15 cellular contexts compared by ENCODE assay signal in the genomic region with DNA sequence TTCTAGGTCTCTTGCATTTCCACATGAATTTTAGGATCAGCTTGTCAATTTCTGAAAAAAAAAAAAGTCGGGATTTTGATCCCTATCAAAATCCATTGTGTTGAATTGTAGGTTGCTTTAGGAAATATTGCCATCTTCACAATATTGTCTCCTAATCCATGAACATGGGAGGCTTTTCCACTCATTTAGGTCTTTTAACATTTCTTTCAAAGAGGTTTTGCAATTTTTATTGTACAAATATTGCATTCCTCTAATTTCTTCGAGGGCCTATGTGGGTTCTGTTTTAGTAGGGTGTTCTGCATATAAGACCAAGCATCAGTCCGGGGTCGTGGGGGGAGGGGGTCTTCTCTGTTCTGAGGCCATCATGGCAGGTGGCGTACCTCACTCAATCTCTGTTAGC. TPM values are rescaled to one million over a fixed set of nuclear protein-coding genes. Genes with fewer than 3 reads are reported as not detected.
DNase-seq lines count a peak whose midpoint lies in the region; ATAC-seq, FAIRE-seq and TF ChIP-seq lines count a peak whose summit lies in the region.
"Had no signal": no experiment of that assay in that cellular context is flagged by ENCODE, and none has a peak within 500 bp of the region (broad histone marks: within the 10 kb centered on the region; RNA-seq: fewer than 3 reads in every experiment).

No MANE protein-coding gene starts in this region.

- no peak overlapping the region for H2BK20ac ChIP-seq in H1 (ENCODE audit: low read length)

- H3K36me3 ChIP-seq in KMS-11 (ENCODE audit: insufficient read depth) (no peaks in the 10 kb centered on the region), H1 (ENCODE audit: control insufficient read depth in 2 of 4, insufficient read depth in 4 of 4, low read length in 3 of 4) (no peaks in the 10 kb centered on the region)

- CTCF ChIA-PET in H1 (lab: Charles Lee; ENCODE audit: partially characterized antibody): no interaction called here

- peaks cover 13% of the 10 kb centered on the region; the same call in 1 of the 2 replicates for H3K23me2 ChIP-seq in H1 (ENCODE audit: low read depth, low read length)

- H2AFZ ChIP-seq in KMS-11 (ENCODE audit: low read depth) (peak overlapping the region; percentile 74; the same call in 1 of the 2 replicates), H1 (ENCODE audit: low read length) (no peak overlapping the region)

- no peak overlapping the region for H2BK12ac ChIP-seq in H1 (ENCODE audit: low read depth, low read length)

- H4K8ac ChIP-seq in H1 (ENCODE audit: extremely low read depth, insufficient read depth, low read length): no peak overlapping the region

- no peak overlapping the region for H2BK120ac ChIP-seq in H1 (replicated peaks; ENCODE audit: low read depth, low read length)

- no peak overlapping the region; the same call in 1 of the 2 replicates for H3K9ac ChIP-seq in KMS-11
- H3K9ac ChIP-seq in H1 (replicated peaks in 1 of 4; ENCODE audit: extremely low read depth in 1 of 4, low read depth in 3 of 4, low read length in 3 of 4): no peak overlapping the region

- no peak overlapping the region for H2AK5ac ChIP-seq in H1 (ENCODE audit: low read depth, low read length)

- intact Hi-C loops in head of caudate nucleus (cut with DNase I): no loop called here

- H3K4me1 ChIP-seq in KMS-11 (ENCODE audit: low read depth, poor library complexity, severe bottlenecking): peaks cover 7% of the 10 kb centered on the region
- H3K4me1 ChIP-seq in H1 (replicated peaks in 1 of 4; ENCODE audit: control insufficient read depth in 3 of 4, insufficient read depth in 4 of 4, low read length in 3 of 4): peaks cover 0 to 7% (median 5%) of the 10 kb centered on the region in 4 experiments; a peak in 3 of 7 replicates

- TF ChIP-seq CTCF in 22Rv1 (IDR thresholded peaks at IDR 0.05) (no peak), KMS-11 (conservative IDR thresholded peaks at IDR 0.05; ENCODE audit: low read depth, low read length) (no peak), H1 (IDR thresholded peaks at IDR 0.05; ENCODE audit: control extremely low read depth in 1 of 3, insufficient read depth in 1 of 3, low read depth in 1 of 3, low read length in 3 of 3) (no peak), nephron progenitor cell (IDR thresholded peaks at IDR 0.05) (no peak)

- no peak overlapping the region for H3K56ac ChIP-seq in H1 (replicated peaks; ENCODE audit: insufficient read length, low read depth, low read length)

- H3K4me2 ChIP-seq in KMS-11 (peak overlapping the region; percentile 74), H1 (ENCODE audit: insufficient read depth in 1 of 2, low read depth in 2 of 2, low read length in 2 of 2) (peak overlapping the region; percentile 82 to 86; a peak in 2 of 4 replicates)

- H3K79me1 ChIP-seq in H1 (ENCODE audit: low read depth, low read length): no peaks in the 10 kb centered on the region

- no peak overlapping the region for H3K23ac ChIP-seq in H1 (ENCODE audit: insufficient read length)

- no peak overlapping the region for H2BK15ac ChIP-seq in H1 (ENCODE audit: low read length)

- H3K79me2 ChIP-seq in KMS-11 (ENCODE audit: insufficient read depth, low read depth) (no peaks in the 10 kb centered on the region), H1 (ENCODE audit: control insufficient read depth in 1 of 2, insufficient read depth in 2 of 2, low read length in 2 of 2) (no peaks in the 10 kb centered on the region)

- TF ChIP-seq EP300 in H1 (IDR thresholded peaks at IDR 0.05; ENCODE audit: borderline replicate concordance in 1 of 2, low read depth in 2 of 2, low read length in 2 of 2): no peak

- peaks cover 88% of the 10 kb centered on the region for H3K27me3 Mint-ChIP-seq in nephron progenitor cell (ENCODE audit: low read depth, poor library complexity)

- no peak overlapping the region for H3K27ac Mint-ChIP-seq in nephron progenitor cell
- H3K27ac Mint-ChIP-seq: activated T-helper 1 cell treated with anti-CD3 and anti-CD28 coated beads, Interleukin-12 subunit alpha, Interleukin-12 subunit beta, Interleukin-2, Interleukin-4 antibody, amounts not matched to agents 30 ng/mL and 10 ng/mL and 1 ng/mL, durations not matched to agents 14 hours and 24 hours and 36 hours; HFFc6 had no signal

- POLR2A ChIA-PET in H1 (lab: Charles Lee; ENCODE audit: partially characterized antibody): interaction anchor here (1.5 kb wide), 1 partner anchor 12 kb away, joined by 3 read pairs; no protein-coding TSS in a partner anchor

- no peak overlapping the region for H3K4ac ChIP-seq in H1 (replicated peaks; ENCODE audit: insufficient read length, low read depth, low read length)

- DNase-seq in H1 (ENCODE audit: low read depth in 1 of 2, low spot score in 2 of 2) (no peak), nephron progenitor cell (no peak), NAMALWA (ENCODE audit: low spot score) (no peak), inferior parietal cortex (ENCODE audit: extremely low spot score) (no peak), head of caudate nucleus (no peak)
- DNase-seq: NCI-H1436 treated with DMSO at 0.1 percent for 48 hours, NCI-H526 treated with DMSO at 0.1 percent for 48 hours had no signal

- H3K4me3 Mint-ChIP-seq in nephron progenitor cell: peak overlapping the region; percentile 75

- H3K27me3 ChIP-seq in KMS-11 (ENCODE audit: insufficient read depth, low read depth): no peaks in the 10 kb centered on the region
- H3K27me3 ChIP-seq in H1 (replicated peaks in 1 of 4; ENCODE audit: control insufficient read depth in 3 of 4, extremely low read depth in 1 of 4, insufficient read depth in 3 of 4, low read length in 3 of 4): peaks cover 11 to 35% (median 29%) of the 10 kb centered on the region in 4 experiments

- no peak for TF ChIP-seq POLR2A in H1 (IDR thresholded peaks at IDR 0.05; ENCODE audit: control extremely low read depth in 1 of 2, low read depth in 2 of 2, low read length in 2 of 2)

- H3K18ac ChIP-seq in H1 (ENCODE audit: extremely low read depth, low read length): no peak overlapping the region

- H3K9me3 Mint-ChIP-seq in nephron progenitor cell: peaks cover 6% of the 10 kb centered on the region
- H3K9me3 Mint-ChIP-seq: activated T-helper 1 cell treated with anti-CD3 and anti-CD28 coated beads, Interleukin-12 subunit alpha, Interleukin-12 subunit beta, Interleukin-2, Interleukin-4 antibody, amounts not matched to agents 30 ng/mL and 10 ng/mL and 1 ng/mL, durations not matched to agents 14 hours and 24 hours and 36 hours; HFFc6 had no signal

- H3K4me3 ChIP-seq in KMS-11 (IDR thresholded peaks at IDR 0.05; ENCODE audit: insufficient read depth, low read depth, low read length) (no peak overlapping the region), H1 (ENCODE audit: extremely low read depth in 1 of 4, insufficient read depth in 2 of 4, low read depth in 3 of 4, low read length in 4 of 4) (peak overlapping the region in 1 of 4 experiments; percentile 68; a peak in 1 of 8 replicates)

- no peak overlapping the region for H2BK5ac ChIP-seq in H1 (ENCODE audit: low read depth, low read length)

- H4K20me1 ChIP-seq in KMS-11 (ENCODE audit: insufficient read depth) (no peaks in the 10 kb centered on the region), H1 (replicated peaks in 1 of 2; ENCODE audit: control insufficient read depth in 1 of 2, insufficient read depth in 2 of 2, low read length in 2 of 2) (peaks cover 0 to 2% of the 10 kb centered on the region in 2 experiments)

- H4K5ac ChIP-seq in H1 (ENCODE audit: insufficient read length, low read depth, low read length): no peak overlapping the region

- H3K36me3 Mint-ChIP-seq in nephron progenitor cell (ENCODE audit: low read depth): no peaks in the 10 kb centered on the region

- H3K27ac ChIP-seq in 22Rv1 (peak overlapping the region; percentile 52), KMS-11 (no peak overlapping the region), H1 (ENCODE audit: low read depth, low read length) (no peak overlapping the region)

- H3K9me3 ChIP-seq in H1 (ENCODE audit: insufficient read depth in 2 of 2, low read depth in 1 of 2, low read length in 1 of 2): no peaks in the 10 kb centered on the region

- no peak for FAIRE-seq in H1 (lab: Jason Lieb, UNC)
- FAIRE-seq: GM12892, HepG2, small intestine had no signal

- peaks cover 4% of the 10 kb centered on the region for H3K4me1 Mint-ChIP-seq in nephron progenitor cell

- H3K14ac ChIP-seq in H1 (ENCODE audit: insufficient read length): no peak overlapping the region

- ATAC-seq in HG02759 (IDR thresholded peaks at IDR 0.05; ENCODE audit: unreplicated experiment): no peak

- H4K91ac ChIP-seq in H1 (replicated peaks; ENCODE audit: insufficient read length, low read length): no peak overlapping the region

- no peak for TF ChIP-seq RAD21 in H1 (IDR thresholded peaks at IDR 0.05 in 1 of 2, conservative IDR thresholded peaks at IDR 0.05 in 1 of 2; ENCODE audit: low read depth in 2 of 2, low read length in 2 of 2)

- WGBS in H1 (ENCODE audit: extremely low coverage in 1 of 2, insufficient coverage in 1 of 2, insufficient read length in 1 of 2, insufficient replicate concordance in 2 of 2, low coverage in 1 of 2, low lambda C conversion rate in 2 of 2, missing lambda C conversion rate in 1 of 2), 2 experiments: 70% methylated on average over 5 of the region's 5 CpGs; no CpG with 5 or more reads in 1 of the 2 experiments

TF ChIP-seq in H1, 55 proteins besides CTCF, POLR2A, EP300 and RAD21 (continues in another document):
- no peak for TF ChIP-seq RXRA (IDR thresholded peaks at IDR 0.05; ENCODE audit: insufficient read depth, low read depth, low read length)

RNA-seq across cellular contexts. Expression of a gene that starts 0.7 kb away (rescaled TPM):
- 3.3 and 5.0 TPM in 2 replicates for total RNA-seq in H1 (2021; fragmentation: NEBNext Ultra II Directional; extraction: Animal tissue kit (Norgen Biotek cat#: 25700))
- polyA plus RNA-seq in H1 (2011; rRNA removed): 0.58 and 0.76 TPM in 2 replicates
- 0.69 TPM for polyA plus RNA-seq in H1 (2011; cell fraction: cytosol; rRNA removed)
- polyA plus RNA-seq in H1 (2011; cell fraction: nucleus; rRNA removed): 3.6 TPM
- polyA plus RNA-seq in H1 (2012, experiment 1 of 2): 0.71 to 1.3 TPM (median 1.1 TPM) in 4 replicates
- polyA plus RNA-seq in H1 (2012, experiment 2 of 2): 0.21 TPM
- polyA plus RNA-seq in H1 (2013, experiment 1 of 2): 1.7 TPM
- polyA plus RNA-seq in H1 (2013, experiment 2 of 2): 1.6 TPM
- 1.0 and 2.9 TPM in 2 replicates for polyA minus RNA-seq in H1 (2011; rRNA and poly(A)+ RNA removed)
- polyA minus RNA-seq in H1 (2011; cell fraction: cytosol; rRNA and poly(A)+ RNA removed): 1.3 TPM
- 2.5 TPM for polyA minus RNA-seq in H1 (2011; cell fraction: nucleus; rRNA and poly(A)+ RNA removed)
- total RNA-seq: activated T-helper 1 cell treated with anti-CD3 and anti-CD28 coated beads, Interleukin-12 subunit alpha, Interleukin-12 subunit beta, Interleukin-2, Interleukin-4 antibody, amounts not matched to agents 30 ng/mL and 10 ng/mL and 1 ng/mL, durations not matched to agents 14 hours and 24 hours and 36 hours had no signal

RNA-seq across cellular contexts. Expression of a gene that starts 25.8 kb away (rescaled TPM):
- 6.3 and 7.3 TPM in 2 replicates for total RNA-seq in H1 (2021; fragmentation: NEBNext Ultra II Directional; extraction: Animal tissue kit (Norgen Biotek cat#: 25700))
- 2.2 and 3.0 TPM in 2 replicates for polyA plus RNA-seq in H1 (2011; rRNA removed)
- 4.0 TPM for polyA plus RNA-seq in H1 (2011; cell fraction: cytosol; rRNA removed)
- 5.4 TPM for polyA plus RNA-seq in H1 (2011; cell fraction: nucleus; rRNA removed)
- 4.6 to 6.9 TPM (median 6.2 TPM) in 4 replicates for polyA plus RNA-seq in H1 (2012, experiment 1 of 2)
- 5.4 TPM for polyA plus RNA-seq in H1 (2012, experiment 2 of 2)
- polyA plus RNA-seq in H1 (2013, experiment 1 of 2): 11.0 TPM
- polyA plus RNA-seq in H1 (2013, experiment 2 of 2): 10.2 TPM
- 4.3 TPM in 2 replicates for polyA minus RNA-seq in H1 (2011; rRNA and poly(A)+ RNA removed)
- 3.4 TPM for polyA minus RNA-seq in H1 (2011; cell fraction: cytosol; rRNA and poly(A)+ RNA removed)
- polyA minus RNA-seq in H1 (2011; cell fraction: nucleus; rRNA and poly(A)+ RNA removed): 6.8 TPM
- total RNA-seq: activated T-helper 1 cell treated with anti-CD3 and anti-CD28 coated beads, Interleukin-12 subunit alpha, Interleukin-12 subunit beta, Interleukin-2, Interleukin-4 antibody, amounts not matched to agents 30 ng/mL and 10 ng/mL and 1 ng/mL, durations not matched to agents 14 hours and 24 hours and 36 hours; HepG2 had no signal
- polyA plus RNA-seq: HepG2 had no signal
